Comparison of ENCODE assay signal across 1 cellular context in genomic region chr5:170419666-170420065, GRCh38.
TF ChIP-seq lines count a peak whose summit lies in the region.

No MANE protein-coding gene starts in this region.

TF ChIP-seq in H1, 55 proteins besides CTCF, POLR2A, EP300 and RAD21:
- TF ChIP-seq CEBPB (IDR thresholded peaks at IDR 0.05; ENCODE audit: low read depth, low read length) (no peak), RBBP5 (IDR thresholded peaks at IDR 0.05; ENCODE audit: borderline replicate concordance, low read depth, low read length) (no peak), SIN3A (conservative IDR thresholded peaks at IDR 0.05 in 1 of 2, IDR thresholded peaks at IDR 0.05 in 1 of 2; ENCODE audit: low read depth in 1 of 2, low read length in 2 of 2) (no peak)
